In genomic region chr15:42108808-42109207, GRCh38 we compare ENCODE assay signal across 1 cellular context.
TF ChIP-seq lines count a peak whose summit lies in the region.

No MANE protein-coding gene starts in this region.

TF ChIP-seq in K562, 482 proteins besides CTCF, POLR2A, EP300 and RAD21:
- TF ChIP-seq, protein P1, sequence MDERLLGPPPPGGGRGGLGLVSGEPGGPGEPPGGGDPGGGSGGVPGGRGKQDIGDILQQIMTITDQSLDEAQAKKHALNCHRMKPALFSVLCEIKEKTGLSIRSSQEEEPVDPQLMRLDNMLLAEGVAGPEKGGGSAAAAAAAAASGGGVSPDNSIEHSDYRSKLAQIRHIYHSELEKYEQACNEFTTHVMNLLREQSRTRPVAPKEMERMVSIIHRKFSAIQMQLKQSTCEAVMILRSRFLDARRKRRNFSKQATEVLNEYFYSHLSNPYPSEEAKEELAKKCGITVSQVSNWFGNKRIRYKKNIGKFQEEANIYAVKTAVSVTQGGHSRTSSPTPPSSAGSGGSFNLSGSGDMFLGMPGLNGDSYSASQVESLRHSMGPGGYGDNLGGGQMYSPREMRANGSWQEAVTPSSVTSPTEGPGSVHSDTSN (CRISPR knock-in tag; IDR thresholded peaks at IDR 0.05; ENCODE audit: low read depth) = no peak
- TF ChIP-seq, protein P1 (tag; conservative IDR thresholded peaks at IDR 0.05; ENCODE audit: low read depth) = 0 out of 2 replicates have a peak, but pooled peaks have one; percentile 15
- TF ChIP-seq, protein P2, sequence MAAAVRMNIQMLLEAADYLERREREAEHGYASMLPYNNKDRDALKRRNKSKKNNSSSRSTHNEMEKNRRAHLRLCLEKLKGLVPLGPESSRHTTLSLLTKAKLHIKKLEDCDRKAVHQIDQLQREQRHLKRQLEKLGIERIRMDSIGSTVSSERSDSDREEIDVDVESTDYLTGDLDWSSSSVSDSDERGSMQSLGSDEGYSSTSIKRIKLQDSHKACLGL (CRISPR knock-in tag; IDR thresholded peaks at IDR 0.05; ENCODE audit: borderline replicate concordance, poor library complexity, severe bottlenecking) = no peak
